18 cellular contexts compared by ENCODE assay signal in the genomic region with DNA sequence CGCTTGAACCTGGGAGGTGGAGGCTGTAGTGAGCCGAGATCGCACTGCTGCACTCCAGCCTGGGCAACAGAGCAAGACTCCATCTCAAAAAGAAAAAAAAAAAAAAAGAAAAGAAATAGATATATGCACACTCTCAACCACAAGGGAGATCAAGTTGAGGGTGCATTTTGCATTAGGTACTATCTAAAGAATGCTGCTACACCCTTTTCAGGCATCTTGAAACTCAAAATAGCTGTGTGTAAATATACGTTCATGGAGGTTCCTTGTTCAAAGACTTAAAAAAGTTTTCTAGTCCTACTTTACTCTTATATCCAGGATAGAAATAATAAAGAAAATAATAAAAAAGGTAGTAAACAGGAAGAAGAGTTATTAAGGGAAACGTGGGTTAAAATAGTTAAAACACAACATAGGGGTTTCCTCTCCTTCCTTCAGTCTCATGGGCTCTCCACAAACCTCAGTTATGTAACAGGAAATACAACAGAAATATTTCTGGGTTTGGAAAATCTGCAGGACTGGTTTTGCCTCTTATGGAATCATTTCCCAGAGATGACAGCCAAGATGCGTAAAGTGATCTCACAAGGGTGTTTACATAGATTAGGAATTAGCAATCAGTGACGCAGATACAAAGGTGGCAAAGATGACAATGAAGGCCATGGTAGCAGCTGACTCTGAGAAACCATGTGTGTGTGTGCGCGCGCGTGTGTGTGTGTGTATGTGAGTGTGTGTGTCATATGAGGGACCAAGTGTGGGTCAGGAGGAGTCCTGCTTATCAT. TPM values are rescaled to one million over a fixed set of nuclear protein-coding genes. Genes with fewer than 3 reads are reported as not detected.
DNase-seq lines count a peak whose midpoint lies in the region; ATAC-seq and TF ChIP-seq lines count a peak whose summit lies in the region.
"Had no signal": no experiment of that assay in that cellular context is flagged by ENCODE, and none has a peak within 500 bp of the region (broad histone marks: within the 10 kb centered on the region; RNA-seq: fewer than 3 reads in every experiment).

No MANE protein-coding gene starts in this region.

- 75 to 77% methylated on average over 11 of the region's 11 CpGs for WGBS in body of pancreas, 2 donors

- CTCF ChIA-PET in naive thymus-derived CD4-positive, alpha-beta T cell (lab: Charles Lee) = no interaction called here

- H3K27ac Mint-ChIP-seq in naive thymus-derived CD4-positive, alpha-beta T cell = no peak overlapping the region
- H3K27ac Mint-ChIP-seq in HFFc6 = no peak overlapping the region
- H3K27ac Mint-ChIP-seq: activated CD8-positive, alpha-beta memory T cell treated with anti-CD3 and anti-CD28 coated beads, Interleukin-2, amount 10 ng/mL, durations not matched to agents 7 days and 5 days; activated naive CD4-positive, alpha-beta T cell treated with anti-CD3 and anti-CD28 coated beads, Interleukin-2, amount 50 U/mL, for 24 hours had no signal

- H3K4me1 ChIP-seq in body of pancreas (peaks cover 13% of the 10 kb centered on the region), lower lobe of right lung (no peaks in the 10 kb centered on the region)
- H3K4me1 ChIP-seq in naive thymus-derived CD4-positive, alpha-beta T cell (ENCODE audit: control insufficient read depth in 2 of 2, insufficient read depth in 2 of 2, low read length in 2 of 2) = no peaks in the 10 kb centered on the region
- H3K4me1 ChIP-seq: esophagus muscularis mucosa, vagina had no signal

- H3K4me1 Mint-ChIP-seq in naive thymus-derived CD4-positive, alpha-beta T cell = no peaks in the 10 kb centered on the region
- no peaks in the 10 kb centered on the region for H3K4me1 Mint-ChIP-seq in HFFc6 (ENCODE audit: low read depth)
- H3K4me1 Mint-ChIP-seq: activated CD8-positive, alpha-beta memory T cell treated with anti-CD3 and anti-CD28 coated beads, Interleukin-2, amount 10 ng/mL, durations not matched to agents 7 days and 5 days; activated naive CD4-positive, alpha-beta T cell treated with anti-CD3 and anti-CD28 coated beads, Interleukin-2, amount 50 U/mL, for 24 hours had no signal

- POLR2A ChIA-PET in naive thymus-derived CD4-positive, alpha-beta T cell (lab: Charles Lee) = no interaction called here

- H3K36me3 ChIP-seq in body of pancreas (replicated peaks in 1 of 2; ENCODE audit: insufficient read depth in 1 of 2, low read depth in 2 of 2) = no peaks in the 10 kb centered on the region
- H3K36me3 ChIP-seq in lower lobe of right lung = no peaks in the 10 kb centered on the region
- no peaks in the 10 kb centered on the region for H3K36me3 ChIP-seq in naive thymus-derived CD4-positive, alpha-beta T cell (ENCODE audit: control insufficient read depth in 2 of 3, insufficient read depth in 3 of 3, low read length in 3 of 3)
- H3K36me3 ChIP-seq: esophagus muscularis mucosa, vagina, WERI-Rb-1 had no signal

- peak overlapping the region in 3 of 4 donors; percentile 35 to 65 (median 41) for H3K27ac ChIP-seq in body of pancreas
- H3K27ac ChIP-seq in lower lobe of right lung = peak overlapping the region; percentile 61
- no peak overlapping the region for H3K27ac ChIP-seq in naive thymus-derived CD4-positive, alpha-beta T cell (ENCODE audit: low read depth, low read length)
- H3K27ac ChIP-seq: esophagus muscularis mucosa, HL-60, vagina, WERI-Rb-1 had no signal

- peaks cover 0 to 2% (median 0%) of the 10 kb centered on the region in 11 donors for H3K9me3 Mint-ChIP-seq in naive thymus-derived CD4-positive, alpha-beta T cell
- H3K9me3 Mint-ChIP-seq in HFFc6 = peaks cover 11% of the 10 kb centered on the region
- H3K9me3 Mint-ChIP-seq: activated naive CD4-positive, alpha-beta T cell treated with anti-CD3 and anti-CD28 coated beads, Interleukin-2, amount 50 U/mL, for 24 hours had no signal

- intact Hi-C loops in body of pancreas (cut with DNase I) (no loop called here), lower lobe of right lung (cut with DNase I) (no loop called here)
- intact Hi-C loops in naive thymus-derived CD4-positive, alpha-beta T cell (cut with micrococcal nuclease) = no loop called here

- peaks cover 0 to 11% (median 7%) of the 10 kb centered on the region in 5 donors for H3K27me3 Mint-ChIP-seq in naive thymus-derived CD4-positive, alpha-beta T cell
- no peaks in the 10 kb centered on the region for H3K27me3 Mint-ChIP-seq in HFFc6 (ENCODE audit: insufficient read depth)
- H3K27me3 Mint-ChIP-seq: activated naive CD4-positive, alpha-beta T cell treated with anti-CD3 and anti-CD28 coated beads, Interleukin-2, amount 50 U/mL, for 24 hours had no signal

- H3K27me3 ChIP-seq in body of pancreas (no peaks in the 10 kb centered on the region), lower lobe of right lung (ENCODE audit: low read depth) (no peaks in the 10 kb centered on the region)
- H3K27me3 ChIP-seq in naive thymus-derived CD4-positive, alpha-beta T cell (ENCODE audit: control insufficient read depth in 2 of 2, insufficient read depth in 2 of 2, low read length in 2 of 2) = peaks cover 0 to 4% of the 10 kb centered on the region in 2 donors
- H3K27me3 ChIP-seq: esophagus muscularis mucosa, vagina had no signal

- ATAC-seq in body of pancreas = peak; percentile 17
- peak; percentile 75 to 86 for ATAC-seq in lower lobe of right lung
- ATAC-seq in naive thymus-derived CD4-positive, alpha-beta T cell = no peak
- no peak for ATAC-seq in GM18867 (IDR thresholded peaks at IDR 0.05; ENCODE audit: unreplicated experiment)
- ATAC-seq in HG02970 (IDR thresholded peaks at IDR 0.05; ENCODE audit: low FRiP score, unreplicated experiment) = no peak
- ATAC-seq: activated CD8-positive, alpha-beta memory T cell treated with anti-CD3 and anti-CD28 coated beads, Interleukin-2, amount 10 ng/mL, durations not matched to agents 7 days and 5 days had no signal

- DNase-seq in A172 (ENCODE audit: low spot score) (peak; percentile 86), HT-29 (ENCODE audit: low spot score) (peak; percentile 97), body of pancreas (peak in 2 of 4 donors; percentile 12 to 21), lower lobe of right lung (peak; percentile 59), HFFc6 (no peak)
- DNase-seq in naive thymus-derived CD4-positive, alpha-beta T cell = no peak
- DNase-seq: activated CD8-positive, alpha-beta memory T cell treated with anti-CD3 and anti-CD28 coated beads, Interleukin-2, amount 10 ng/mL, durations not matched to agents 7 days and 5 days; NCI-H524; Right ventricle myocardium superior; stimulated activated CD4-positive, alpha-beta T cell treated with anti-CD3 and anti-CD28 coated beads, Interleukin-2, amount 100 ng/mL, for 24 hours; WERI-Rb-1 had no signal

- H3K4me3 ChIP-seq in body of pancreas = no peak overlapping the region
- no peak overlapping the region for H3K4me3 ChIP-seq in lower lobe of right lung
- H3K4me3 ChIP-seq in naive thymus-derived CD4-positive, alpha-beta T cell (ENCODE audit: low read length) = no peak overlapping the region
- H3K4me3 ChIP-seq: esophagus muscularis mucosa, vagina had no signal

- H3K9me3 ChIP-seq in body of pancreas (no peaks in the 10 kb centered on the region), lower lobe of right lung (no peaks in the 10 kb centered on the region)
- H3K9me3 ChIP-seq in naive thymus-derived CD4-positive, alpha-beta T cell (ENCODE audit: control insufficient read depth in 2 of 3, low read length in 3 of 3) = no peaks in the 10 kb centered on the region
- H3K9me3 ChIP-seq: vagina had no signal

- H3K36me3 Mint-ChIP-seq in naive thymus-derived CD4-positive, alpha-beta T cell = no peaks in the 10 kb centered on the region
- no peaks in the 10 kb centered on the region for H3K36me3 Mint-ChIP-seq in HFFc6 (ENCODE audit: low read depth)
- H3K36me3 Mint-ChIP-seq: activated CD8-positive, alpha-beta memory T cell treated with anti-CD3 and anti-CD28 coated beads, Interleukin-2, amount 10 ng/mL, durations not matched to agents 7 days and 5 days; activated naive CD4-positive, alpha-beta T cell treated with anti-CD3 and anti-CD28 coated beads, Interleukin-2, amount 50 U/mL, for 24 hours had no signal

- TF ChIP-seq POLR2A in body of pancreas (IDR thresholded peaks at IDR 0.05) = no peak

- no peak for TF ChIP-seq CTCF in body of pancreas (IDR thresholded peaks at IDR 0.05)
- no peak for TF ChIP-seq CTCF in lower lobe of right lung (IDR thresholded peaks at IDR 0.05)
- TF ChIP-seq CTCF in HFFc6 (IDR thresholded peaks at IDR 0.05) = no peak

- H3K4me3 Mint-ChIP-seq in naive thymus-derived CD4-positive, alpha-beta T cell = no peak overlapping the region
- H3K4me3 Mint-ChIP-seq in HFFc6 = no peak overlapping the region
- H3K4me3 Mint-ChIP-seq: activated CD8-positive, alpha-beta memory T cell treated with anti-CD3 and anti-CD28 coated beads, Interleukin-2, amount 10 ng/mL, durations not matched to agents 7 days and 5 days; activated naive CD4-positive, alpha-beta T cell treated with anti-CD3 and anti-CD28 coated beads, Interleukin-2, amount 50 U/mL, for 24 hours had no signal

RNA-seq across cellular contexts. Expression of a gene that starts 15.1 kb away (rescaled TPM):
- total RNA-seq in A172 (2014; rRNA removed; shearing (Covaris generic)) = 0.29 TPM in 1 of 2 replicates, not detected in the other
- total RNA-seq in HT-29 (2014; rRNA removed; shearing (Covaris generic)) = 2.6 and 4.2 TPM in 2 replicates
- 10 to 100 TPM; 14.3 to 14.8 TPM for total RNA-seq in body of pancreas
- total RNA-seq in lower lobe of right lung = 63.5 TPM
- total RNA-seq in naive thymus-derived CD4-positive, alpha-beta T cell = 1 to 10 TPM in 1 of 5 experiments, under 1 TPM in 1, not detected in 3; 0.45 to 6.2 TPM
- polyA plus RNA-seq in naive thymus-derived CD4-positive, alpha-beta T cell = not detected
- total RNA-seq in HFFc6 (2021; fragmentation: NEBNext Ultra II Directional; extraction: Animal tissue kit (Norgen Biotek cat#: 25700)) = not detected
- total RNA-seq: chondrocyte had no signal

Comparison
In these comparisons a context has a peak if more than half of its experiments do, and no peak if none do; other contexts are left out.
1. DNase-seq: peak in A172 (single experiment), HT-29 (single experiment) and lower lobe of right lung (single experiment); none in naive thymus-derived CD4-positive, alpha-beta T cell (0 of 9) and HFFc6 (single experiment).
2. ATAC-seq: peak in body of pancreas (single experiment) and lower lobe of right lung (2 of 2); none in naive thymus-derived CD4-positive, alpha-beta T cell (single experiment), GM18867 (single experiment) and HG02970 (single experiment).